In genomic region chr17:63995626-63996025, GRCh38 we compare ENCODE assay signal across 32 cellular contexts. TPM values are rescaled to one million over a fixed set of nuclear protein-coding genes. Genes with fewer than 3 reads are reported as not detected.
DNase-seq lines count a peak whose midpoint lies in the region; ATAC-seq, FAIRE-seq and TF ChIP-seq lines count a peak whose summit lies in the region.
"Had no signal": no experiment of that assay in that cellular context is flagged by ENCODE, and none has a peak within 500 bp of the region (broad histone marks: within the 10 kb centered on the region; RNA-seq: fewer than 3 reads in every experiment).

No MANE protein-coding gene starts in this region.

- H3K4me1 ChIP-seq in right lobe of liver: peaks cover 0 to 12% (median 0%) of the 10 kb centered on the region in 4 donors
- peaks cover 29% of the 10 kb centered on the region for H3K4me1 ChIP-seq in HepG2 (ENCODE audit: insufficient read depth, low read length)
- no peaks in the 10 kb centered on the region for H3K4me1 ChIP-seq in aorta (ENCODE audit: control insufficient read depth in 1 of 2, insufficient read depth in 2 of 2, low read length in 2 of 2)
- H3K4me1 ChIP-seq: foreskin keratinocyte had no signal

- ATAC-seq in right lobe of liver: no peak
- no peak for ATAC-seq in HepG2
- no peak for ATAC-seq in aorta (ENCODE audit: low FRiP score)
- ATAC-seq in GM19463 (IDR thresholded peaks at IDR 0.05; ENCODE audit: unreplicated experiment): no peak
- ATAC-seq: esophagus mucosa, foreskin keratinocyte had no signal

- no peak for DNase-seq in T-helper 1 cell
- DNase-seq in right lobe of liver: peak in 2 of 3 donors; percentile 21 to 28
- no peak for DNase-seq in HepG2 (ENCODE audit: low spot score)
- DNase-seq in aorta: peak; percentile 18 to 48
- no peak for DNase-seq in epidermal melanocyte (ENCODE audit: insufficient read length, low spot score)
- DNase-seq: 8988T; activated CD4-positive, alpha-beta T cell treated with anti-CD3 and anti-CD28 coated beads, Interleukin-2, amount 10 ng/mL, durations not matched to agents 24 days and 14 days; brain microvascular endothelial cell; CD4-positive, CD25-positive, alpha-beta regulatory T cell; DMS 273 treated with DMSO at 0.1 percent for 48 hours; effector CD4-positive, alpha-beta T cell; EL; foreskin keratinocyte; Kasumi-1; mammary epithelial cell; MV-4-11; NCI-H1436 treated with DMSO at 0.1 percent for 48 hours; NCI-H446; small intestine; stimulated activated CD4-positive, alpha-beta T cell treated with anti-CD3 and anti-CD28 coated beads, Interleukin-1b, Interleukin-23, amount 100 ng/mL, for 48 hours had no signal

- H3K27ac ChIP-seq in right lobe of liver: no peak overlapping the region
- H3K27ac ChIP-seq in HepG2 (ENCODE audit: extremely low read length, insufficient read depth, low read length): no peak overlapping the region
- H3K27ac ChIP-seq in aorta (ENCODE audit: low read depth in 1 of 2, low read length in 2 of 2): no peak overlapping the region
- H3K27ac ChIP-seq: adrenal gland, brain microvascular endothelial cell, foreskin keratinocyte, HL-60, RWPE1, SK-N-MC, tibial nerve had no signal

- no peak overlapping the region for H3K4me3 ChIP-seq in right lobe of liver
- no peak overlapping the region for H3K4me3 ChIP-seq in HepG2 (replicated peaks in 1 of 3; ENCODE audit: insufficient read depth in 1 of 3, low read depth in 2 of 3, low read length in 3 of 3)
- no peak overlapping the region for H3K4me3 ChIP-seq in aorta (ENCODE audit: low read length in 2 of 2)
- H3K4me3 ChIP-seq: adrenal gland, SK-N-MC, tibial nerve had no signal

- H3K27ac Mint-ChIP-seq in T-helper 1 cell treated with Interleukin-12 subunit alpha and Interleukin-12 subunit beta and Interleukin-4 antibody, amounts not matched to agents 30 μg/mL and 1 μg/mL, for 36 hours: no peak overlapping the region
- H3K27ac Mint-ChIP-seq in nephron: no peak overlapping the region
- H3K27ac Mint-ChIP-seq: activated CD4-positive, alpha-beta T cell treated with anti-CD3 and anti-CD28 coated beads, Interleukin-2, amount 10 ng/mL, durations not matched to agents 24 days and 14 days; activated T-helper 2 cell treated with anti-CD3 and anti-CD28 coated beads, Interferon-gamma antibody, Interleukin-2, Interleukin-4, amounts not matched to agents 10 μg/mL and 5 μg/mL and 100 μg/mL, durations not matched to agents 14 hours and 24 hours and 36 hours; T-helper 2 cell treated with Interferon-gamma antibody and Interleukin-4, amounts not matched to agents 5 μg/mL and 100 μg/mL, for 36 hours had no signal

- TF ChIP-seq CTCF in right lobe of liver (IDR thresholded peaks at IDR 0.05) (no peak), HepG2 (CRISPR knock-in tag; IDR thresholded peaks at IDR 0.05) (no peak), nephron (IDR thresholded peaks at IDR 0.05; ENCODE audit: unreplicated experiment in 3 of 3) (no peak)

- no peaks in the 10 kb centered on the region for H3K36me3 Mint-ChIP-seq in T-helper 1 cell treated with Interleukin-12 subunit alpha and Interleukin-12 subunit beta and Interleukin-4 antibody, amounts not matched to agents 30 μg/mL and 1 μg/mL, for 36 hours (ENCODE audit: low read depth)
- no peaks in the 10 kb centered on the region for H3K36me3 Mint-ChIP-seq in nephron (ENCODE audit: low read depth)
- H3K36me3 Mint-ChIP-seq: CD4-positive, CD25-positive, alpha-beta regulatory T cell had no signal

- intact Hi-C loops in right lobe of liver (cut with DNase I): no loop called here
- intact Hi-C loops in HepG2 (cut with micrococcal nuclease; ENCODE audit: unreplicated experiment): no loop called here
- intact Hi-C loops in aorta (cut with DNase I): no loop called here

- H3K27me3 ChIP-seq in right lobe of liver (no peaks in the 10 kb centered on the region), HepG2 (ENCODE audit: control insufficient read depth in 1 of 2, insufficient read depth in 2 of 2, low read length in 2 of 2) (peaks cover 15 to 51% of the 10 kb centered on the region in 2 experiments; a peak in 4 of 5 replicates), aorta (ENCODE audit: control insufficient read depth in 1 of 2, insufficient read depth in 2 of 2, low read length in 1 of 2) (no peaks in the 10 kb centered on the region)

- TF ChIP-seq RAD21 in HepG2 (CRISPR knock-in tag; IDR thresholded peaks at IDR 0.05): no peak

- TF ChIP-seq EP300 in HepG2 (IDR thresholded peaks at IDR 0.05; ENCODE audit: low read depth in 2 of 2, low read length in 2 of 2) (no peak), HepG2 (CRISPR knock-in tag; IDR thresholded peaks at IDR 0.05; ENCODE audit: borderline replicate concordance) (no peak)

- H3K9me3 Mint-ChIP-seq in T-helper 1 cell treated with Interleukin-12 subunit alpha and Interleukin-12 subunit beta and Interleukin-4 antibody, amounts not matched to agents 30 μg/mL and 1 μg/mL, for 36 hours: no peaks in the 10 kb centered on the region
- no peaks in the 10 kb centered on the region for H3K9me3 Mint-ChIP-seq in nephron
- H3K9me3 Mint-ChIP-seq: activated CD4-positive, alpha-beta T cell treated with anti-CD3 and anti-CD28 coated beads, Interleukin-2, amount 10 ng/mL, durations not matched to agents 24 days and 14 days; activated T-helper 2 cell treated with anti-CD3 and anti-CD28 coated beads, Interferon-gamma antibody, Interleukin-2, Interleukin-4, amounts not matched to agents 10 μg/mL and 5 μg/mL and 100 μg/mL, durations not matched to agents 14 hours and 24 hours and 36 hours; CD4-positive, CD25-positive, alpha-beta regulatory T cell; T-helper 2 cell treated with Interferon-gamma antibody and Interleukin-4, amounts not matched to agents 5 μg/mL and 100 μg/mL, for 36 hours had no signal

- H3K9me3 ChIP-seq in right lobe of liver (no peaks in the 10 kb centered on the region), HepG2 (ENCODE audit: low read length) (no peaks in the 10 kb centered on the region), aorta (ENCODE audit: control insufficient read depth, low read length) (no peaks in the 10 kb centered on the region)
- H3K9me3 ChIP-seq: adrenal gland, tibial nerve had no signal

- POLR2A ChIA-PET in HepG2 (lab: Yijun Ruan, JAX): no interaction called here

- no TSS peak for BruUV-seq in HepG2 (replicated peaks; lab: Mats Ljungman, UMichigan)

- 75% methylated on average over 3 of the region's 5 CpGs for WGBS in right lobe of liver (ENCODE audit: insufficient coverage, low coverage, low lambda C conversion rate, missing lambda C conversion rate)
- 31% methylated on average over 5 of the region's 5 CpGs for WGBS in HepG2 (ENCODE audit: low lambda C conversion rate)
- 89 to 95% methylated on average over 5 of the region's 5 CpGs for WGBS in aorta, 2 donors

- H3K36me3 ChIP-seq in right lobe of liver (no peaks in the 10 kb centered on the region), HepG2 (replicated peaks in 1 of 2; ENCODE audit: control insufficient read depth in 1 of 2, insufficient read depth in 2 of 2, low read length in 2 of 2) (no peaks in the 10 kb centered on the region), aorta (ENCODE audit: control insufficient read depth in 1 of 2, insufficient read depth in 2 of 2, low read length in 1 of 2) (no peaks in the 10 kb centered on the region)
- H3K36me3 ChIP-seq: adrenal gland, brain microvascular endothelial cell, tibial nerve had no signal

- in situ Hi-C loops in HepG2 (cut with HindIII; ENCODE audit: extremely low pct_ligation_motif_present, low pct_unique_long_range_greater_than_20kb): no loop called here

- H3K9ac ChIP-seq in HepG2 (ENCODE audit: insufficient read depth, low read depth, low read length): no peak overlapping the region

- TF ChIP-seq POLR2A in right lobe of liver (IDR thresholded peaks at IDR 0.05): no peak
- no peak for TF ChIP-seq POLR2A in HepG2 (IDR thresholded peaks at IDR 0.05; ENCODE audit: insufficient read depth in 1 of 2, low read depth in 2 of 2, low read length in 2 of 2)

- H3K4me3 Mint-ChIP-seq in T-helper 1 cell treated with Interleukin-12 subunit alpha and Interleukin-12 subunit beta and Interleukin-4 antibody, amounts not matched to agents 30 μg/mL and 1 μg/mL, for 36 hours: peak overlapping the region; percentile 8
- peak overlapping the region; percentile 38 to 50 (median 40) for H3K4me3 Mint-ChIP-seq in nephron
- H3K4me3 Mint-ChIP-seq: activated CD4-positive, alpha-beta T cell treated with anti-CD3 and anti-CD28 coated beads, Interleukin-2, amount 10 ng/mL, durations not matched to agents 24 days and 14 days; T-helper 2 cell treated with Interferon-gamma antibody and Interleukin-4, amounts not matched to agents 5 μg/mL and 100 μg/mL, for 36 hours had no signal

- no peaks in the 10 kb centered on the region for H4K20me1 ChIP-seq in HepG2 (ENCODE audit: insufficient read depth, low read length)

- H3K4me2 ChIP-seq in HepG2 (ENCODE audit: low read depth, low read length): no peak overlapping the region

- no peaks in the 10 kb centered on the region for H3K79me2 ChIP-seq in HepG2 (ENCODE audit: insufficient read depth, low read length)

- H3K27me3 Mint-ChIP-seq in T-helper 1 cell treated with Interleukin-12 subunit alpha and Interleukin-12 subunit beta and Interleukin-4 antibody, amounts not matched to agents 30 μg/mL and 1 μg/mL, for 36 hours (ENCODE audit: low read depth): peaks cover 25% of the 10 kb centered on the region
- H3K27me3 Mint-ChIP-seq in nephron (ENCODE audit: low read depth): peaks cover 45% of the 10 kb centered on the region

- H3K4me1 Mint-ChIP-seq in T-helper 1 cell treated with Interleukin-12 subunit alpha and Interleukin-12 subunit beta and Interleukin-4 antibody, amounts not matched to agents 30 μg/mL and 1 μg/mL, for 36 hours (ENCODE audit: low read depth): peaks cover 46% of the 10 kb centered on the region
- peaks cover 22% of the 10 kb centered on the region for H3K4me1 Mint-ChIP-seq in nephron

- CTCF ChIA-PET in HepG2 (lab: Yijun Ruan, JAX; ENCODE audit: low intra/inter-chr PET ratio, low total read pairs): no interaction called here

- no peak overlapping the region for H2AFZ ChIP-seq in HepG2 (ENCODE audit: low read length)

- no peak for FAIRE-seq in HepG2 (lab: Jason Lieb, UNC)
- FAIRE-seq: GM12891, small intestine had no signal

RNA-seq across cellular contexts. Expression of gene PRR29, which starts 2.5 kb away (rescaled TPM):
- total RNA-seq in right lobe of liver: under 1 TPM in 3 of 6 experiments, not detected in 3; 0.07 to 0.33 (median 0.12) TPM
- 0.07 and 0.11 TPM in 2 replicates for total RNA-seq in HepG2 (2016; rRNA removed; fragmentation: Illumina TruSeq; extraction: Trizol)
- total RNA-seq in HepG2 (2016; cell fraction: cytosol; rRNA removed; fragmentation: Illumina TruSeq; extraction: Trizol; ENCODE audit: low read depth): not detected in 2 replicates
- total RNA-seq in HepG2 (2016; cell fraction: insoluble cytoplasmic fraction; rRNA removed; fragmentation: Illumina TruSeq; extraction: Trizol): 0.19 TPM in 1 of 2 replicates, not detected in the other
- 0.06 and 0.14 TPM in 2 replicates for total RNA-seq in HepG2 (2016; cell fraction: membrane; rRNA removed; fragmentation: Illumina TruSeq; extraction: Trizol)
- not detected in 2 replicates for total RNA-seq in HepG2 (2016; cell fraction: nucleus; rRNA removed; fragmentation: Illumina TruSeq; extraction: Trizol)
- polyA plus RNA-seq in HepG2 (2011; rRNA removed): 0.08 and 0.20 TPM in 2 replicates
- 0.06 and 0.07 TPM in 2 replicates for polyA plus RNA-seq in HepG2 (2011; cell fraction: cytosol; rRNA removed)
- polyA plus RNA-seq in HepG2 (2011; cell fraction: nucleus; rRNA removed): 0.73 and 0.96 TPM in 2 replicates
- polyA plus RNA-seq in HepG2 (2012): 0.21 and 0.40 TPM in 2 replicates
- 0.10 and 0.11 TPM in 2 replicates for polyA plus RNA-seq in HepG2 (2016; cell fraction: cytosol; fragmentation: Illumina TruSeq; extraction: Trizol; ENCODE audit: low read depth)
- polyA plus RNA-seq in HepG2 (2016; cell fraction: insoluble cytoplasmic fraction; fragmentation: Illumina TruSeq; extraction: Trizol; ENCODE audit: low read depth): 0.23 TPM in 1 of 2 replicates, not detected in the other
- not detected in 2 replicates for polyA plus RNA-seq in HepG2 (2016; cell fraction: membrane; fragmentation: Illumina TruSeq; extraction: Trizol; ENCODE audit: low read depth)
- polyA plus RNA-seq in HepG2 (2016; cell fraction: nucleus; fragmentation: Illumina TruSeq; extraction: Trizol; ENCODE audit: insufficient read depth, low read depth): not detected in 2 replicates
- polyA minus RNA-seq in HepG2 (2011; rRNA and poly(A)+ RNA removed; ENCODE audit: low replicate concordance): 0.16 TPM in 1 of 2 replicates, not detected in the other
- polyA minus RNA-seq in HepG2 (2011; cell fraction: cytosol; rRNA and poly(A)+ RNA removed): not detected in 2 replicates
- 0.26 and 0.37 TPM in 2 replicates for polyA minus RNA-seq in HepG2 (2011; cell fraction: nucleus; rRNA and poly(A)+ RNA removed)
- under 1 TPM; 0.62 to 0.84 TPM for total RNA-seq in aorta
- under 1 TPM in 1 of 2 donors, not detected in 1; 0.10 TPM for polyA plus RNA-seq in aorta
- total RNA-seq: esophagus mucosa, foreskin keratinocyte had no signal

RNA-seq across cellular contexts. Expression of gene SCN4A, which starts 22.9 kb away (rescaled TPM):
- total RNA-seq in right lobe of liver: 1 to 10 TPM in 1 of 6 experiments, under 1 TPM in 5; 0.10 to 1.4 (median 0.20) TPM
- 0.02 TPM in 1 of 2 replicates, not detected in the other for total RNA-seq in HepG2 (2016; rRNA removed; fragmentation: Illumina TruSeq; extraction: Trizol)
- not detected in 2 replicates for total RNA-seq in HepG2 (2016; cell fraction: cytosol; rRNA removed; fragmentation: Illumina TruSeq; extraction: Trizol; ENCODE audit: low read depth)
- not detected in 2 replicates for total RNA-seq in HepG2 (2016; cell fraction: insoluble cytoplasmic fraction; rRNA removed; fragmentation: Illumina TruSeq; extraction: Trizol)
- not detected in 2 replicates for total RNA-seq in HepG2 (2016; cell fraction: membrane; rRNA removed; fragmentation: Illumina TruSeq; extraction: Trizol)
- not detected in 2 replicates for total RNA-seq in HepG2 (2016; cell fraction: nucleus; rRNA removed; fragmentation: Illumina TruSeq; extraction: Trizol)
- polyA plus RNA-seq in HepG2 (2011; rRNA removed): 0.03 and 0.04 TPM in 2 replicates
- polyA plus RNA-seq in HepG2 (2011; cell fraction: cytosol; rRNA removed): 0.01 TPM in 2 replicates
- 0.07 and 0.13 TPM in 2 replicates for polyA plus RNA-seq in HepG2 (2011; cell fraction: nucleus; rRNA removed)
- 0.03 and 0.12 TPM in 2 replicates for polyA plus RNA-seq in HepG2 (2012)
- not detected in 2 replicates for polyA plus RNA-seq in HepG2 (2016; cell fraction: cytosol; fragmentation: Illumina TruSeq; extraction: Trizol; ENCODE audit: low read depth)
- polyA plus RNA-seq in HepG2 (2016; cell fraction: insoluble cytoplasmic fraction; fragmentation: Illumina TruSeq; extraction: Trizol; ENCODE audit: low read depth): not detected in 2 replicates
- polyA plus RNA-seq in HepG2 (2016; cell fraction: membrane; fragmentation: Illumina TruSeq; extraction: Trizol; ENCODE audit: low read depth): not detected in 2 replicates
- not detected in 2 replicates for polyA plus RNA-seq in HepG2 (2016; cell fraction: nucleus; fragmentation: Illumina TruSeq; extraction: Trizol; ENCODE audit: insufficient read depth, low read depth)
- polyA minus RNA-seq in HepG2 (2011; rRNA and poly(A)+ RNA removed; ENCODE audit: low replicate concordance): 0.38 and 4.1 TPM in 2 replicates
- not detected in 2 replicates for polyA minus RNA-seq in HepG2 (2011; cell fraction: cytosol; rRNA and poly(A)+ RNA removed)
- 0.26 and 0.37 TPM in 2 replicates for polyA minus RNA-seq in HepG2 (2011; cell fraction: nucleus; rRNA and poly(A)+ RNA removed)
- total RNA-seq in aorta: 1 to 10 TPM; 1.5 to 3.2 TPM
- polyA plus RNA-seq in aorta: under 1 TPM in 1 of 2 donors, not detected in 1; 0.03 TPM
- total RNA-seq: CD4-positive, CD25-positive, alpha-beta regulatory T cell; foreskin keratinocyte; mammary epithelial cell had no signal
- polyA plus RNA-seq: CD4-positive, CD25-positive, alpha-beta regulatory T cell; foreskin keratinocyte had no signal

RNA-seq across cellular contexts. Expression of gene ICAM2, which starts 24.8 kb away (rescaled TPM):
- total RNA-seq in right lobe of liver: 10 to 100 TPM in 3 of 6 experiments, 1 to 10 TPM in 3; 5.5 to 16.1 (median 8.6) TPM
- total RNA-seq in HepG2 (2016; rRNA removed; fragmentation: Illumina TruSeq; extraction: Trizol): 7.9 and 10.9 TPM in 2 replicates
- 4.1 and 5.7 TPM in 2 replicates for total RNA-seq in HepG2 (2016; cell fraction: cytosol; rRNA removed; fragmentation: Illumina TruSeq; extraction: Trizol; ENCODE audit: low read depth)
- total RNA-seq in HepG2 (2016; cell fraction: insoluble cytoplasmic fraction; rRNA removed; fragmentation: Illumina TruSeq; extraction: Trizol): 9.4 and 10.9 TPM in 2 replicates
- total RNA-seq in HepG2 (2016; cell fraction: membrane; rRNA removed; fragmentation: Illumina TruSeq; extraction: Trizol): 8.3 and 9.3 TPM in 2 replicates
- 7.4 and 8.7 TPM in 2 replicates for total RNA-seq in HepG2 (2016; cell fraction: nucleus; rRNA removed; fragmentation: Illumina TruSeq; extraction: Trizol)
- 20.8 and 21.4 TPM in 2 replicates for polyA plus RNA-seq in HepG2 (2011; rRNA removed)
- polyA plus RNA-seq in HepG2 (2011; cell fraction: cytosol; rRNA removed): 25.1 and 29.5 TPM in 2 replicates
- 10.1 and 10.2 TPM in 2 replicates for polyA plus RNA-seq in HepG2 (2011; cell fraction: nucleus; rRNA removed)
- polyA plus RNA-seq in HepG2 (2012): 6.0 and 8.9 TPM in 2 replicates
- polyA plus RNA-seq in HepG2 (2016; cell fraction: cytosol; fragmentation: Illumina TruSeq; extraction: Trizol; ENCODE audit: low read depth): 3.9 and 5.8 TPM in 2 replicates
- polyA plus RNA-seq in HepG2 (2016; cell fraction: insoluble cytoplasmic fraction; fragmentation: Illumina TruSeq; extraction: Trizol; ENCODE audit: low read depth): 7.5 and 8.3 TPM in 2 replicates
- 5.9 and 6.9 TPM in 2 replicates for polyA plus RNA-seq in HepG2 (2016; cell fraction: membrane; fragmentation: Illumina TruSeq; extraction: Trizol; ENCODE audit: low read depth)
- polyA plus RNA-seq in HepG2 (2016; cell fraction: nucleus; fragmentation: Illumina TruSeq; extraction: Trizol; ENCODE audit: insufficient read depth, low read depth): 11.9 and 12.3 TPM in 2 replicates
- polyA minus RNA-seq in HepG2 (2011; rRNA and poly(A)+ RNA removed; ENCODE audit: low replicate concordance): 1.3 and 35.6 TPM in 2 replicates
- polyA minus RNA-seq in HepG2 (2011; cell fraction: cytosol; rRNA and poly(A)+ RNA removed): 6.6 and 7.4 TPM in 2 replicates
- 4.2 and 7.6 TPM in 2 replicates for polyA minus RNA-seq in HepG2 (2011; cell fraction: nucleus; rRNA and poly(A)+ RNA removed)
- 10 to 100 TPM; 24.9 to 36.0 TPM for total RNA-seq in aorta
- polyA plus RNA-seq in aorta: 1 to 10 TPM; 3.9 to 9.7 TPM

Comparison
In these comparisons a context has a peak if more than half of its experiments do, and no peak if none do; other contexts are left out.
1. DNase-seq: peak in right lobe of liver (2 of 3) and aorta (2 of 2); none in T-helper 1 cell (0 of 5), HepG2 (single experiment) and epidermal melanocyte (single experiment).